13 cellular contexts compared by ENCODE assay signal in the genomic region with DNA sequence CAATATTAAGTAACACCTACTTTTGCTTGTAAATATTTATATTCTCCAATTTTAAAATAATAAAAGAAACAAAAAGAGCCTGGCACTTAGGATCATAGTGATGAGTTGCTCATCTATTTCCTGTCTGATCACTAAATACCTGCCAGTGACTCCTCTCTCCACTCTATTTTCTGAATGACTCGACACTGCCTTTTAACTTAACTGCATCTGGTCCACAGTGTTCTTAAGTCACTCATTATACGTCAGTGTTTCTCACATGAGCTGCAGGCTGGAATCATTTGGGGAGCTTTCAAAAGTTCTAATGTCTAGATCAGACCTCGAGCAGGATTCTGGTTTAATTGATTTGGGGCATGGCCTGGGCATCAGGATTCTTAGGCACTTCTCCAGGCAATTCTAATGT.
DNase-seq lines count a peak whose midpoint lies in the region; ATAC-seq and TF ChIP-seq lines count a peak whose summit lies in the region.
"Had no signal": no experiment of that assay in that cellular context is flagged by ENCODE, and none has a peak within 500 bp of the region (broad histone marks: within the 10 kb centered on the region; RNA-seq: fewer than 3 reads in every experiment).

No MANE protein-coding gene starts in this region.

- H3K27me3 ChIP-seq in RWPE2 (ENCODE audit: insufficient read depth, poor library complexity, severe bottlenecking): no peaks in the 10 kb centered on the region
- H3K27me3 ChIP-seq: BE2C had no signal

- no peak overlapping the region for H3K4me3 ChIP-seq in RWPE2 (ENCODE audit: severe bottlenecking)
- H3K4me3 ChIP-seq: PC-9 had no signal

- H3K27ac ChIP-seq in RWPE2 (ENCODE audit: poor library complexity, severe bottlenecking) (peak overlapping the region; percentile 39), caudate nucleus (ENCODE audit: low read depth, low read length) (no peak overlapping the region)
- H3K27ac ChIP-seq: PC-9 had no signal

- peaks cover 16% of the 10 kb centered on the region for H3K4me1 ChIP-seq in RWPE2 (ENCODE audit: insufficient read depth, poor library complexity, severe bottlenecking)
- H3K4me1 ChIP-seq: BE2C had no signal

- no peak for TF ChIP-seq CTCF in RWPE2 (IDR thresholded peaks at IDR 0.05; ENCODE audit: poor library complexity, severe bottlenecking)

- H3K9me3 ChIP-seq in RWPE2 (ENCODE audit: severe bottlenecking): no peaks in the 10 kb centered on the region
- H3K9me3 ChIP-seq: BE2C had no signal

- DNase-seq in A172 (ENCODE audit: low spot score) (peak; percentile 13), RWPE2 (ENCODE audit: low spot score) (no peak), iris pigment epithelial cell (ENCODE audit: low read depth) (peak; percentile 63), caudate nucleus (lab: John Stamatoyannopoulos, UW) (no peak), amniotic stem cell (lab: John Stamatoyannopoulos, UW) (no peak)
- DNase-seq in activated CD4-positive, CD25-positive, alpha-beta regulatory T cell (lab: John Stamatoyannopoulos, UW): no peak
- DNase-seq: BE2C, nephron progenitor cell, PC-9, T-helper 9 cell had no signal

- ATAC-seq in GM19025 (IDR thresholded peaks at IDR 0.05; ENCODE audit: low read depth, unreplicated experiment) (peak; percentile 58), RWPE2 (ENCODE audit: low read depth) (peak; percentile 90), HG02852 (IDR thresholded peaks at IDR 0.05; ENCODE audit: unreplicated experiment) (no peak)
- ATAC-seq: stimulated activated memory B cell treated with anti-CD40 and anti-IgM and Interleukin-4, amounts not matched to agents 10 μg/mL and 1 μg/mL and 100 μg/mL, for 72 hours had no signal

- H3K36me3 ChIP-seq in RWPE2 (ENCODE audit: low read depth): peaks cover 8% of the 10 kb centered on the region; the same call in 1 of the 2 replicates
- H3K36me3 ChIP-seq: BE2C had no signal

Comparison
In these comparisons a context has a peak if more than half of its experiments do, and no peak if none do; other contexts are left out.
1. DNase-seq: peak in A172 (single experiment) and iris pigment epithelial cell (single experiment); none in RWPE2 (single experiment), caudate nucleus (0 of 61), amniotic stem cell (single experiment) and activated CD4-positive, CD25-positive, alpha-beta regulatory T cell (0 of 4).